In the genomic region with DNA sequence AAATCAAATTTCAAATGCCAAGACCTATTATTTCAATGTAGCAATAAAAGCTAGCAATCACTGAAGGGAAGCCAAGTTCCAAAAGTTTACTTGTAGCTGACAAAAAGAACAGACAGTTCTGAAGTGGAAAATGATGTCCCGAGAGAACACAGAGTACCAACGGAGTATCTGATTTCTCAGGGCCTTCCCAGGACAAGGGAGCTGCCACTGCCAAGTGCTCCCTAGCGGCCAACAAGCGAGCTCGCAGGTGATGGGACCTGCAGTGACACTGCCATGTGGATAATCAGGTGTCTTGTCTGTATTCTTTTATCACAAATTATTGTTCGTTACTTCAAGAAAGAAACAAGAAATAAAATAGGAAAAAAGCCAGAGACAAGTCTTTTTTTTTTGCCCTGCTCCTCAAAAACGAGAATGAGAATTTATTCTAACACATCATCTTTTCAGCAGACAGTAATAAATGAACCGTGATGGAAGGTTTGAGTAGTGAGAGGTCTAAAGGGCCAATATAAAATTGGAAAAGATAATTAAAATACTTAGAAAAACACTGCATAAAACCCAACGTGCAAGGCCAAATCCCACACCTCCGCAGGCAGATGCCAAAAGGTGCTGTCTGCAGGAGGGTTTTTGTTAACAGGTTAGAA, we compare ENCODE assay signal across 9 cellular contexts.
A peak's percentile ranks its signal among the peaks of the same experiment; 100 is the strongest.
DNase-seq lines count a peak whose midpoint lies in the region; FAIRE-seq and TF ChIP-seq lines count a peak whose summit lies in the region.
"Had no signal": no experiment of that assay in that cellular context is flagged by ENCODE, and none has a peak within 500 bp of the region (broad histone marks: within the 10 kb centered on the region; RNA-seq: fewer than 3 reads in every experiment).

No MANE protein-coding gene starts in this region.

- CTCF ChIA-PET in H1 (lab: Charles Lee; ENCODE audit: partially characterized antibody) = interaction anchor here (0.6 to 2.7 kb wide), 26 partner anchors 10 to 696 kb away, joined by 3 to 14 read pairs (median 4); no protein-coding TSS in a partner anchor

- no peak overlapping the region for H3K27ac Mint-ChIP-seq in neural crest cell (ENCODE audit: unreplicated experiment)

- H4K8ac ChIP-seq in H1 (ENCODE audit: extremely low read depth, insufficient read depth, low read length) (no peak overlapping the region), neuronal stem cell (ENCODE audit: low read depth, low read length) (no peak overlapping the region)

- H2BK120ac ChIP-seq in H1 (replicated peaks; ENCODE audit: low read depth, low read length) = no peak overlapping the region
- no peak overlapping the region for H2BK120ac ChIP-seq in neuronal stem cell (ENCODE audit: low read depth, low read length)

- H2BK5ac ChIP-seq in H1 (ENCODE audit: low read depth, low read length) = no peak overlapping the region
- H2BK5ac ChIP-seq in neuronal stem cell (ENCODE audit: low read length) = no peak overlapping the region

- no peak overlapping the region for H2AFZ ChIP-seq in H1 (ENCODE audit: low read length)
- no peak overlapping the region for H2AFZ ChIP-seq in neuronal stem cell (ENCODE audit: low read length)

- TF ChIP-seq RAD21 in H1 (IDR thresholded peaks at IDR 0.05 in 1 of 2, conservative IDR thresholded peaks at IDR 0.05 in 1 of 2; ENCODE audit: low read depth in 2 of 2, low read length in 2 of 2) = peak; percentile 69 to 82

- H2AK5ac ChIP-seq in H1 (ENCODE audit: low read depth, low read length) = no peak overlapping the region
- no peak overlapping the region for H2AK5ac ChIP-seq in neuronal stem cell (ENCODE audit: low read depth, low read length)

- H2BK12ac ChIP-seq in H1 (ENCODE audit: low read depth, low read length) (no peak overlapping the region), neuronal stem cell (ENCODE audit: low read length) (no peak overlapping the region)

- H3K27me3 ChIP-seq in H1 (replicated peaks in 1 of 4; ENCODE audit: control insufficient read depth in 3 of 4, extremely low read depth in 1 of 4, insufficient read depth in 3 of 4, low read length in 3 of 4) (no peaks in the 10 kb centered on the region), neuronal stem cell (ENCODE audit: control insufficient read depth in 3 of 3, insufficient read depth in 3 of 3, low read depth in 1 of 3, low read length in 3 of 3) (no peaks in the 10 kb centered on the region)

- 0 out of 3 replicates have a peak, but pooled peaks have one; percentile 8 for TF ChIP-seq CTCF in GM12872 (IDR thresholded peaks at IDR 0.05; ENCODE audit: insufficient read depth, low read depth, low read length)
- peak; percentile 69 to 87 (median 83) for TF ChIP-seq CTCF in H1 (IDR thresholded peaks at IDR 0.05; ENCODE audit: control extremely low read depth in 1 of 3, insufficient read depth in 1 of 3, low read depth in 1 of 3, low read length in 3 of 3)
- peak; percentile 62 for TF ChIP-seq CTCF in neural crest cell (conservative IDR thresholded peaks at IDR 0.05)

- H3K4me1 Mint-ChIP-seq in neural crest cell = peaks cover 25% of the 10 kb centered on the region

- no peaks in the 10 kb centered on the region for H3K9me3 ChIP-seq in H1 (ENCODE audit: insufficient read depth in 2 of 2, low read depth in 1 of 2, low read length in 1 of 2)
- H3K9me3 ChIP-seq in neuronal stem cell (replicated peaks in 1 of 2; ENCODE audit: control insufficient read depth in 2 of 2, insufficient read depth in 1 of 2, low read depth in 1 of 2, low read length in 2 of 2) = no peaks in the 10 kb centered on the region

- POLR2A ChIA-PET in H1 (lab: Charles Lee; ENCODE audit: partially characterized antibody) = interaction anchor here (1.4 kb wide), 1 partner anchor 35 kb away, joined by 3 read pairs; no protein-coding TSS in a partner anchor

- no peak overlapping the region for H3K4me3 Mint-ChIP-seq in neural crest cell

- no peaks in the 10 kb centered on the region for H3K27me3 Mint-ChIP-seq in neural crest cell (ENCODE audit: low read depth)

- TF ChIP-seq POLR2A in H1 (IDR thresholded peaks at IDR 0.05; ENCODE audit: control extremely low read depth in 1 of 2, low read depth in 2 of 2, low read length in 2 of 2) = no peak

- no peak overlapping the region for H4K5ac ChIP-seq in H1 (ENCODE audit: insufficient read length, low read depth, low read length)

- H3K18ac ChIP-seq in H1 (ENCODE audit: extremely low read depth, low read length) (no peak overlapping the region), neuronal stem cell (ENCODE audit: low read length) (no peak overlapping the region)

- no peaks in the 10 kb centered on the region for H3K79me1 ChIP-seq in H1 (ENCODE audit: low read depth, low read length)
- H3K79me1 ChIP-seq in neuronal stem cell (ENCODE audit: low read depth, low read length) = no peaks in the 10 kb centered on the region

- H4K20me1 ChIP-seq in H1 (replicated peaks in 1 of 2; ENCODE audit: control insufficient read depth in 1 of 2, insufficient read depth in 2 of 2, low read length in 2 of 2) = no peaks in the 10 kb centered on the region

- H3K23me2 ChIP-seq in H1 (ENCODE audit: low read depth, low read length) = no peaks in the 10 kb centered on the region

- 46% methylated on average over 10 of the region's 10 CpGs; no CpG with 5 or more reads in 1 of the 2 experiments for WGBS in H1 (ENCODE audit: extremely low coverage in 1 of 2, insufficient coverage in 1 of 2, insufficient read length in 1 of 2, insufficient replicate concordance in 2 of 2, low coverage in 1 of 2, low lambda C conversion rate in 2 of 2, missing lambda C conversion rate in 1 of 2), 2 experiments
- WGBS in neuronal stem cell (ENCODE audit: extremely low coverage in 2 of 2, insufficient read length in 2 of 2, insufficient replicate concordance in 1 of 2), 2 donors = no CpG with 5 or more reads among the region's 10 CpGs

- TF ChIP-seq EP300 in H1 (IDR thresholded peaks at IDR 0.05; ENCODE audit: borderline replicate concordance in 1 of 2, low read depth in 2 of 2, low read length in 2 of 2) = no peak

- H3K36me3 Mint-ChIP-seq in neural crest cell (ENCODE audit: low read depth) = peaks cover 8% of the 10 kb centered on the region

- H4K91ac ChIP-seq in H1 (replicated peaks; ENCODE audit: insufficient read length, low read length) = no peak overlapping the region
- no peak overlapping the region for H4K91ac ChIP-seq in neuronal stem cell (ENCODE audit: low read depth, low read length, poor library complexity)

- H3K14ac ChIP-seq in H1 (ENCODE audit: insufficient read length) (no peak overlapping the region), neuronal stem cell (ENCODE audit: low read length) (no peak overlapping the region)

- no peak overlapping the region for H3K56ac ChIP-seq in H1 (replicated peaks; ENCODE audit: insufficient read length, low read depth, low read length)

- H3K23ac ChIP-seq in H1 (ENCODE audit: insufficient read length) (no peak overlapping the region), neuronal stem cell (ENCODE audit: low read depth, low read length, poor library complexity) (no peak overlapping the region)

- H3K4ac ChIP-seq in H1 (replicated peaks; ENCODE audit: insufficient read length, low read depth, low read length) (no peak overlapping the region), neuronal stem cell (ENCODE audit: low read length) (no peak overlapping the region)

- peak; percentile 82 for DNase-seq in NCI-H2171 treated with DMSO at 0.1 percent for 48 hours (lab: John Stamatoyannopoulos, UW)
- no peak for DNase-seq in H1 (ENCODE audit: low read depth in 1 of 2, low spot score in 2 of 2)
- peak; percentile 26 for DNase-seq in neural crest cell (ENCODE audit: low read depth, low spot score)
- no peak for DNase-seq in NK-92 (lab: John Stamatoyannopoulos, UW; ENCODE audit: unreplicated experiment)
- no peak for DNase-seq in NCI-H526 treated with DMSO at 0.1 percent for 48 hours (lab: John Stamatoyannopoulos, UW)
- DNase-seq in NCI-H2029 (lab: John Stamatoyannopoulos, UW) = no peak
- no peak for DNase-seq in neuronal stem cell (ENCODE audit: low spot score)
- DNase-seq: activated naive CD4-positive, alpha-beta T cell had no signal

- H3K4me3 ChIP-seq in H1 (ENCODE audit: extremely low read depth in 1 of 4, insufficient read depth in 2 of 4, low read depth in 3 of 4, low read length in 4 of 4) (no peak overlapping the region), neuronal stem cell (ENCODE audit: low read length in 2 of 2) (no peak overlapping the region)

- H3K9ac ChIP-seq in H1 (replicated peaks in 1 of 4; ENCODE audit: extremely low read depth in 1 of 4, low read depth in 3 of 4, low read length in 3 of 4) (no peak overlapping the region), neuronal stem cell (ENCODE audit: low read depth, low read length, poor library complexity) (no peak overlapping the region)

- H3K36me3 ChIP-seq in H1 (ENCODE audit: control insufficient read depth in 2 of 4, insufficient read depth in 4 of 4, low read length in 3 of 4) = peaks cover 0 to 6% (median 0%) of the 10 kb centered on the region in 4 experiments; a peak in 1 of 8 replicates
- peaks cover 2 to 23% of the 10 kb centered on the region in 2 donors for H3K36me3 ChIP-seq in neuronal stem cell (replicated peaks in 1 of 2; ENCODE audit: control insufficient read depth in 2 of 2, insufficient read depth in 2 of 2, low read length in 2 of 2)

- H2BK20ac ChIP-seq in H1 (ENCODE audit: low read length) = no peak overlapping the region

- peaks cover 0 to 9% (median 3%) of the 10 kb centered on the region in 4 experiments; a peak in 2 of 7 replicates for H3K4me1 ChIP-seq in H1 (replicated peaks in 1 of 4; ENCODE audit: control insufficient read depth in 3 of 4, insufficient read depth in 4 of 4, low read length in 3 of 4)
- peaks cover 1 to 6% of the 10 kb centered on the region in 2 donors for H3K4me1 ChIP-seq in neuronal stem cell (ENCODE audit: control insufficient read depth in 2 of 2, insufficient read depth in 1 of 2, low read depth in 1 of 2, low read length in 2 of 2)

- H3K9me3 Mint-ChIP-seq in neural crest cell = no peaks in the 10 kb centered on the region

- H3K4me2 ChIP-seq in H1 (ENCODE audit: insufficient read depth in 1 of 2, low read depth in 2 of 2, low read length in 2 of 2) = no peak overlapping the region; a peak in 1 of 4 replicates
- H3K4me2 ChIP-seq in neuronal stem cell (ENCODE audit: insufficient read depth, low read length, poor library complexity, severe bottlenecking) = no peak overlapping the region

- peak; percentile 72 for FAIRE-seq in H1 (lab: Jason Lieb, UNC)

- no peak overlapping the region for H2BK15ac ChIP-seq in H1 (ENCODE audit: low read length)
- H2BK15ac ChIP-seq in neuronal stem cell (ENCODE audit: low read length) = no peak overlapping the region

- H3K27ac ChIP-seq in H1 (ENCODE audit: low read depth, low read length) = no peak overlapping the region
- H3K27ac ChIP-seq in neuronal stem cell (replicated peaks; ENCODE audit: low read length) = no peak overlapping the region

- no peaks in the 10 kb centered on the region for H3K79me2 ChIP-seq in H1 (ENCODE audit: control insufficient read depth in 1 of 2, insufficient read depth in 2 of 2, low read length in 2 of 2)

TF ChIP-seq in H1, 55 proteins besides CTCF, POLR2A, EP300 and RAD21 (continues in another document):
- no peak for TF ChIP-seq RBBP5 (IDR thresholded peaks at IDR 0.05; ENCODE audit: borderline replicate concordance, low read depth, low read length)
- no peak for TF ChIP-seq JUN (IDR thresholded peaks at IDR 0.05; ENCODE audit: low read depth, low read length)
- TF ChIP-seq CREB1 (IDR thresholded peaks at IDR 0.05) = no peak
- 0 out of 4 replicates have a peak, but pooled peaks of 1 of the 2 experiments have one; percentile 39 for TF ChIP-seq SIN3A (conservative IDR thresholded peaks at IDR 0.05 in 1 of 2, IDR thresholded peaks at IDR 0.05 in 1 of 2; ENCODE audit: low read depth in 1 of 2, low read length in 2 of 2)

Comparison
In these comparisons a context has a peak if more than half of its experiments do, and no peak if none do; other contexts are left out.
1. CTCF ChIP-seq: peak in every context shown above with its lines; median percentile 83 in H1; 62 in neural crest cell; 8 in GM12872.
2. DNase-seq: peak in NCI-H2171 treated with DMSO at 0.1 percent for 48 hours (single experiment) and neural crest cell (single experiment); none in H1 (0 of 2), NK-92 (single experiment), NCI-H526 treated with DMSO at 0.1 percent for 48 hours (single experiment), NCI-H2029 (single experiment) and neuronal stem cell (single experiment).